ENCODE assay signal across 9 cellular contexts in genomic region chr15:38226867-38227266, GRCh38. TPM values are rescaled to one million over a fixed set of nuclear protein-coding genes. Genes with fewer than 3 reads are reported as not detected.
DNase-seq lines count a peak whose midpoint lies in the region; ATAC-seq and TF ChIP-seq lines count a peak whose summit lies in the region.
"Had no signal": no experiment of that assay in that cellular context is flagged by ENCODE, and none has a peak within 500 bp of the region (broad histone marks: within the 10 kb centered on the region; RNA-seq: fewer than 3 reads in every experiment).

No MANE protein-coding gene starts in this region.

- H3K27me3 ChIP-seq in BE2C: no peaks in the 10 kb centered on the region
- H3K27me3 ChIP-seq: neutrophil had no signal

- no peak overlapping the region for H3K27ac ChIP-seq in epithelial cell of prostate
- H3K27ac ChIP-seq in mesodermal cell (ENCODE audit: low read depth, low read length, severe bottlenecking): peak overlapping the region; percentile 16
- H3K27ac ChIP-seq: neutrophil had no signal

- no peak for TF ChIP-seq CTCF in BE2C (IDR thresholded peaks at IDR 0.05; ENCODE audit: low read depth, low read length)

- H3K36me3 ChIP-seq in BE2C (no peaks in the 10 kb centered on the region), mesodermal cell (ENCODE audit: control insufficient read depth, insufficient read depth, low read length) (no peaks in the 10 kb centered on the region)
- H3K36me3 ChIP-seq: neutrophil had no signal

- H3K4me1 ChIP-seq in BE2C: peaks cover 11% of the 10 kb centered on the region
- H3K4me1 ChIP-seq in mesodermal cell (ENCODE audit: control insufficient read depth, insufficient read depth, low read length, poor library complexity, severe bottlenecking): no peaks in the 10 kb centered on the region

- no peak overlapping the region for H3K4me3 ChIP-seq in BE2C (ENCODE audit: low read depth, low read length)
- no peak overlapping the region for H3K4me3 ChIP-seq in mesodermal cell (ENCODE audit: extremely low read depth, insufficient read depth, low read length, poor library complexity, severe bottlenecking)

- DNase-seq in BE2C (peak; percentile 62), NCI-H526 (lab: John Stamatoyannopoulos, UW) (peak; percentile 7 to 42), epithelial cell of prostate (ENCODE audit: low read depth, low spot score) (peak; percentile 74)
- no peak for DNase-seq in activated CD4-positive, alpha-beta T cell treated with anti-CD3 and anti-CD28 coated beads, Interleukin-2, amount 50 U/mL, for 4 hours
- no peak for DNase-seq in stimulated activated naive CD4-positive, alpha-beta T cell treated with Interleukin-2 at 50 U/mL for 16 hours (lab: John Stamatoyannopoulos, UW)

- ATAC-seq in GM18511 (IDR thresholded peaks at IDR 0.05; ENCODE audit: unreplicated experiment) (no peak), GM18520 (IDR thresholded peaks at IDR 0.05; ENCODE audit: unreplicated experiment) (no peak)

- 60 to 71% methylated on average over 1 of the region's 3 CpGs for WGBS in mesodermal cell (ENCODE audit: insufficient coverage in 2 of 2), 2 experiments

- no peaks in the 10 kb centered on the region for H3K9me3 ChIP-seq in BE2C
- H3K9me3 ChIP-seq in mesodermal cell (ENCODE audit: control insufficient read depth, low read length): no peaks in the 10 kb centered on the region
- H3K9me3 ChIP-seq: neutrophil had no signal

RNA-seq across cellular contexts. Expression of gene SPRED1, which starts 25.8 kb away (rescaled TPM):
- polyA plus RNA-seq in BE2C (2012; ENCODE audit: insufficient read depth, insufficient read length, low read depth): 7.4 TPM
- 39.5 TPM for polyA plus RNA-seq in mesodermal cell (2013, experiment 1 of 2)
- polyA plus RNA-seq in mesodermal cell (2013, experiment 2 of 2): 37.9 TPM

Comparison
In these comparisons a context has a peak if more than half of its experiments do, and no peak if none do; other contexts are left out.
1. DNase-seq: peak in BE2C (single experiment), NCI-H526 (2 of 2) and epithelial cell of prostate (single experiment); none in activated CD4-positive, alpha-beta T cell treated with anti-CD3 and anti-CD28 coated beads, Interleukin-2, amount 50 U/mL, for 4 hours (0 of 2) and stimulated activated naive CD4-positive, alpha-beta T cell treated with Interleukin-2 at 50 U/mL for 16 hours (single experiment).